ENCODE assay signal across 11 cellular contexts in the genomic region with DNA sequence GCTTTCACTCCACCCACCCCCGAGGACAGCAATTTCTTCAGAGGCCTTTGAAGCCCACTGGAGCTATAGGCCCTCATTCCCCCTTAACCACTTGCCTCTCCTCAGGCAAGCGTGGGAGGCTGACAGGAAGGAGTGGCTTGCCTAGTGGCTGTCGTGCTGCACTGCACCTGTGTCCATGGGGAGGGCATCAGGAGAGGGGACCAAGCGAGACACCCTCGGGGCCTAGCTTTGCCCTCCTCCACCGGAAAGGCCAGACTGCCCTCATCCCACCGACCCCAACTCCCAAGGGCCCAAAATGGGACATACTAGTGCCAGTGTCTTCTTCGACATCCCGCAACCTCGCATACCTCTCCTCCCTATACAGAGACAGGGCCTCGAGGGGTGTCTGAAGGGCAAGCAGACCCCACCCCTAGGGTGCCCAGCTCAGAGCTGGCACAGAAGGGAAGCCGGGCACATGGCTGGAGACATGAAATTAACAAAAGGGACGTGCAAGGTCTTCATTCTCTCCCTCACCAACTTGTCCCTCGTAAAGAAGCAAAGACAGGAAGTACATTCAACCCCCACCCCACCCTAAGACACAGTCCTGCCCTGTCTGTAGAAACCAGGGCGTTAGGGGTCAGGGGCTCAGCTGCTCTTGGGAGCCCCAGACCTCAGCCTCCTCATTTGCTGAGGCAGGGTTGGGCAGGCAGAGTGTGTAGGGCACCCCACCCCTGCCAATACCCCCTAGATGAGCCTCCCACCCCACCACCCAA. TPM values are rescaled to one million over a fixed set of nuclear protein-coding genes. Genes with fewer than 3 reads are reported as not detected.
A peak's percentile ranks its signal among the peaks of the same experiment; 100 is the strongest.
DNase-seq lines count a peak whose midpoint lies in the region; ATAC-seq and TF ChIP-seq lines count a peak whose summit lies in the region.
"Had no signal": no experiment of that assay in that cellular context is flagged by ENCODE, and none has a peak within 500 bp of the region (broad histone marks: within the 10 kb centered on the region; RNA-seq: fewer than 3 reads in every experiment).

No MANE protein-coding gene starts in this region.

- H3K27me3 ChIP-seq in foreskin keratinocyte, result no peaks in the 10 kb centered on the region
- H3K27me3 ChIP-seq: gastrocnemius medialis had no signal

- peak; percentile 24 to 29 for DNase-seq in activated CD4-positive, alpha-beta T cell treated with anti-CD3 and anti-CD28 coated beads for 24 hours (ENCODE audit: low read depth in 2 of 2)
- no peak for DNase-seq in activated CD4-positive, alpha-beta T cell treated with anti-CD3 and anti-CD28 coated beads for 1 hour
- DNase-seq in activated CD8-positive, alpha-beta memory T cell treated with anti-CD3 and anti-CD28 coated beads, Interleukin-2, amount 50 U/mL, for 4 hours, result peak; percentile 49
- no peak for DNase-seq in foreskin keratinocyte
- peak; percentile 47 to 66 for DNase-seq in stimulated activated naive CD8-positive, alpha-beta T cell treated with anti-CD3 and anti-CD28 coated beads, Interleukin-15, amount 100 ng/mL, for 72 hours
- no peak for DNase-seq in NCI-H2196 treated with DMSO at 0.1 percent for 48 hours (lab: John Stamatoyannopoulos, UW; ENCODE audit: unreplicated experiment)
- no peak for DNase-seq in SKM-1 treated with dmso at 0.1 percent for 144 hours (lab: John Stamatoyannopoulos, UW; ENCODE audit: unreplicated experiment)
- no peak for DNase-seq in medulla oblongata (ENCODE audit: extremely low spot score)
- DNase-seq: gastrocnemius medialis, MM.1S, SHP77 treated with DMSO at 0.1 percent for 48 hours had no signal

- H3K4me3 Mint-ChIP-seq in stimulated activated naive CD8-positive, alpha-beta T cell treated with anti-CD3 and anti-CD28 coated beads, Interleukin-15, amount 100 ng/mL, for 72 hours, result peak overlapping the region; percentile 51 to 56

- peak overlapping the region; percentile 93 to 97 for H3K27ac Mint-ChIP-seq in stimulated activated naive CD8-positive, alpha-beta T cell treated with anti-CD3 and anti-CD28 coated beads, Interleukin-15, amount 100 ng/mL, for 72 hours

- H3K27me3 Mint-ChIP-seq in stimulated activated naive CD8-positive, alpha-beta T cell treated with anti-CD3 and anti-CD28 coated beads, Interleukin-15, amount 100 ng/mL, for 72 hours, result no peaks in the 10 kb centered on the region

- H3K9me3 Mint-ChIP-seq in stimulated activated naive CD8-positive, alpha-beta T cell treated with anti-CD3 and anti-CD28 coated beads, Interleukin-15, amount 100 ng/mL, for 72 hours, result no peaks in the 10 kb centered on the region

- TF ChIP-seq CTCF in foreskin keratinocyte (conservative IDR thresholded peaks at IDR 0.05), result no peak

- no peak overlapping the region for H3K27ac ChIP-seq in foreskin keratinocyte
- H3K27ac ChIP-seq: gastrocnemius medialis had no signal

- H3K4me1 Mint-ChIP-seq in stimulated activated naive CD8-positive, alpha-beta T cell treated with anti-CD3 and anti-CD28 coated beads, Interleukin-15, amount 100 ng/mL, for 72 hours, result peaks cover 69% of the 10 kb centered on the region

- peak; percentile 27 for ATAC-seq in foreskin keratinocyte
- peak; percentile 90 for ATAC-seq in stimulated activated naive CD8-positive, alpha-beta T cell treated with anti-CD3 and anti-CD28 coated beads, Interleukin-15, amount 100 ng/mL, for 72 hours
- ATAC-seq: gastrocnemius medialis had no signal

- H3K4me1 ChIP-seq in foreskin keratinocyte, result no peaks in the 10 kb centered on the region
- H3K4me1 ChIP-seq: gastrocnemius medialis had no signal

RNA-seq across cellular contexts. Expression of a gene that starts 24.3 kb away (rescaled TPM):
- total RNA-seq in foreskin keratinocyte, result 2.8 and 3.2 TPM in 2 replicates
- 1.9 and 2.3 TPM in 2 replicates for polyA plus RNA-seq in foreskin keratinocyte

RNA-seq across cellular contexts. Expression of a gene that starts 55.0 kb away (rescaled TPM):
- 54.8 and 59.8 TPM in 2 replicates for total RNA-seq in foreskin keratinocyte
- 34.9 and 40.5 TPM in 2 replicates for polyA plus RNA-seq in foreskin keratinocyte

Comparison
In these comparisons a context has a peak if more than half of its experiments do, and no peak if none do; other contexts are left out.
1. DNase-seq: peak in activated CD4-positive, alpha-beta T cell treated with anti-CD3 and anti-CD28 coated beads for 24 hours (2 of 2), activated CD8-positive, alpha-beta memory T cell treated with anti-CD3 and anti-CD28 coated beads, Interleukin-2, amount 50 U/mL, for 4 hours (single experiment) and stimulated activated naive CD8-positive, alpha-beta T cell treated with anti-CD3 and anti-CD28 coated beads, Interleukin-15, amount 100 ng/mL, for 72 hours (2 of 2); none in activated CD4-positive, alpha-beta T cell treated with anti-CD3 and anti-CD28 coated beads for 1 hour (single experiment), foreskin keratinocyte (0 of 2), NCI-H2196 treated with DMSO at 0.1 percent for 48 hours (single experiment), SKM-1 treated with dmso at 0.1 percent for 144 hours (single experiment) and medulla oblongata (single experiment).